ENCODE assay signal across 8 cellular contexts in genomic region chr11:64245797-64246623, GRCh38. TPM values are rescaled to one million over a fixed set of nuclear protein-coding genes. Genes with fewer than 3 reads are reported as not detected.
DNase-seq lines count a peak whose midpoint lies in the region; ATAC-seq, FAIRE-seq and TF ChIP-seq lines count a peak whose summit lies in the region.

No MANE protein-coding gene starts in this region.

- H3K27ac ChIP-seq in WERI-Rb-1 = peak overlapping the region; percentile 89

- H3K36me3 ChIP-seq in WERI-Rb-1 (peaks cover 29% of the 10 kb centered on the region), bronchial epithelial cell (ENCODE audit: control insufficient read depth, insufficient read depth, low read length) (peaks cover 11% of the 10 kb centered on the region)

- H3K27me3 ChIP-seq in WERI-Rb-1 (ENCODE audit: insufficient read depth, low read depth, severe bottlenecking) (no peaks in the 10 kb centered on the region), bronchial epithelial cell (ENCODE audit: control insufficient read depth, insufficient read depth, low read length) (no peaks in the 10 kb centered on the region)

- no peaks in the 10 kb centered on the region for H3K9me3 ChIP-seq in WERI-Rb-1 (ENCODE audit: severe bottlenecking)

- peak overlapping the region; percentile 61 for H3K4me3 ChIP-seq in WERI-Rb-1 (ENCODE audit: low read depth, low read length)
- H3K4me3 ChIP-seq in bronchial epithelial cell (ENCODE audit: low read depth, low read length) = peak overlapping the region; percentile 99

- TF ChIP-seq CTCF in WERI-Rb-1 (IDR thresholded peaks at IDR 0.05; ENCODE audit: low read depth, low read length) (no peak), bronchial epithelial cell (IDR thresholded peaks at IDR 0.05; ENCODE audit: insufficient read depth, low read length, severe bottlenecking) (no peak)

- FAIRE-seq in bronchial epithelial cell (lab: Jason Lieb, UNC) = no peak

- ATAC-seq in HG03571 (IDR thresholded peaks at IDR 0.05; ENCODE audit: unreplicated experiment) (no peak), HG03039 (IDR thresholded peaks at IDR 0.05; ENCODE audit: unreplicated experiment) (no peak)

- DNase-seq in DMS53 (lab: John Stamatoyannopoulos, UW) = peak; percentile 93
- DNase-seq in LHCN-M2 (ENCODE audit: low read depth) = peak; percentile 100
- DNase-seq in WERI-Rb-1 = peak; percentile 45
- peak; percentile 93 for DNase-seq in bronchial epithelial cell (ENCODE audit: low read depth)
- peak; percentile 83 for DNase-seq in left kidney (ENCODE audit: low read depth, low spot score)
- peak; percentile 87 for DNase-seq in stimulated activated CD4-positive, alpha-beta T cell treated with anti-CD3 and anti-CD28 coated beads, Interleukin-4, amount 100 ng/mL, for 24 hours

RNA-seq across cellular contexts. Expression of gene PPP1R14B, which starts 0.7 kb away (rescaled TPM):
- total RNA-seq in LHCN-M2 (2014; rRNA removed) (696 and 750 TPM in 2 replicates), bronchial epithelial cell (392 and 481 TPM in 2 replicates)
- 1,106 TPM for polyA plus RNA-seq in LHCN-M2 (2012)

RNA-seq across cellular contexts. Expression of gene FKBP2, which starts 5.1 kb away (rescaled TPM):
- total RNA-seq in LHCN-M2 (2014; rRNA removed) (77.7 and 80.8 TPM in 2 replicates), bronchial epithelial cell (45.0 and 91.1 TPM in 2 replicates)
- 224 TPM for polyA plus RNA-seq in LHCN-M2 (2012)

RNA-seq across cellular contexts. Expression of gene PLCB3, which starts 5.3 kb away (rescaled TPM):
- 92.5 and 100 TPM in 2 replicates for total RNA-seq in LHCN-M2 (2014; rRNA removed)
- polyA plus RNA-seq in LHCN-M2 (2012) = 53.6 TPM
- 20.8 and 33.3 TPM in 2 replicates for total RNA-seq in bronchial epithelial cell

RNA-seq across cellular contexts. Expression of gene VEGFB, which starts 11.6 kb away (rescaled TPM):
- total RNA-seq in LHCN-M2 (2014; rRNA removed) (50.2 and 56.9 TPM in 2 replicates), bronchial epithelial cell (6.7 and 12.4 TPM in 2 replicates)
- polyA plus RNA-seq in LHCN-M2 (2012) = 284 TPM

RNA-seq across cellular contexts. Expression of gene DNAJC4, which starts 15.7 kb away (rescaled TPM):
- 4.4 and 8.3 TPM in 2 replicates for total RNA-seq in LHCN-M2 (2014; rRNA removed)
- 7.8 TPM for polyA plus RNA-seq in LHCN-M2 (2012)
- total RNA-seq in bronchial epithelial cell = 3.4 and 10.1 TPM in 2 replicates

Comparison
In these comparisons a context has a peak if more than half of its experiments do, and no peak if none do; other contexts are left out.
1. DNase-seq: peak in every context shown above with its lines; median percentile 100 in LHCN-M2; 93 in DMS53; 93 in bronchial epithelial cell; 87 in stimulated activated CD4-positive, alpha-beta T cell treated with anti-CD3 and anti-CD28 coated beads, Interleukin-4, amount 100 ng/mL, for 24 hours; 83 in left kidney; 45 in WERI-Rb-1.